ENCODE assay signal across 8 cellular contexts in genomic region chr3:170189396-170190256, GRCh38. TPM values are rescaled to one million over a fixed set of nuclear protein-coding genes. Genes with fewer than 3 reads are reported as not detected.
A peak's percentile ranks its signal among the peaks of the same experiment; 100 is the strongest.
DNase-seq lines count a peak whose midpoint lies in the region; ATAC-seq and TF ChIP-seq lines count a peak whose summit lies in the region.
"Had no signal": no experiment of that assay in that cellular context is flagged by ENCODE, and none has a peak within 500 bp of the region (broad histone marks: within the 10 kb centered on the region; RNA-seq: fewer than 3 reads in every experiment).

No MANE protein-coding gene starts in this region.

- H3K9me3 ChIP-seq in osteoblast (ENCODE audit: low read depth, low read length): no peaks in the 10 kb centered on the region

- H3K36me3 ChIP-seq in osteoblast (ENCODE audit: insufficient read depth, low read length): no peaks in the 10 kb centered on the region

- H4K20me1 ChIP-seq in osteoblast (ENCODE audit: insufficient read depth, low read length): no peaks in the 10 kb centered on the region

- ATAC-seq in GM19452 (IDR thresholded peaks at IDR 0.05; ENCODE audit: unreplicated experiment) (peak; percentile 22), HG03354 (IDR thresholded peaks at IDR 0.05; ENCODE audit: poor library complexity, severe bottlenecking, unreplicated experiment) (peak; percentile 23)

- in situ Hi-C loops in GM13977 (cut with MboI; ENCODE audit: low pct_unique_long_range_greater_than_20kb, low sequenced_read_pairs, unreplicated experiment): no loop called here

- H3K27me3 ChIP-seq in osteoblast (ENCODE audit: insufficient read depth, low read length): peaks cover 2% of the 10 kb centered on the region

- DNase-seq in osteoblast (ENCODE audit: insufficient read length, low spot score, missing footprints) (no peak), mucosa of gallbladder (ENCODE audit: low spot score) (no peak), GM13977 (ENCODE audit: low spot score) (no peak), NCI-H226 (no peak)
- DNase-seq: NCI-H2029 treated with DMSO at 0.1 percent for 48 hours had no signal

- peak overlapping the region; percentile 44 for H3K4me3 ChIP-seq in osteoblast (ENCODE audit: insufficient read depth, low read length)

- H3K4me2 ChIP-seq in osteoblast (ENCODE audit: insufficient read depth, low read length): peak overlapping the region; percentile 74

- H3K27ac ChIP-seq in VCaP (no peak overlapping the region), osteoblast (ENCODE audit: low read depth, low read length) (no peak overlapping the region)

- H3K4me1 ChIP-seq in osteoblast (ENCODE audit: insufficient read depth, low read length): no peaks in the 10 kb centered on the region

- no peaks in the 10 kb centered on the region for H3K79me2 ChIP-seq in osteoblast (ENCODE audit: insufficient read depth, low read length)

- peak overlapping the region; percentile 56 for H2AFZ ChIP-seq in osteoblast (ENCODE audit: low read length)

- TF ChIP-seq CTCF in VCaP (conservative IDR thresholded peaks at IDR 0.05) (peak; percentile 50), osteoblast (IDR thresholded peaks at IDR 0.05; ENCODE audit: extremely low read depth, low read depth, low read length) (no peak), GM13977 (IDR thresholded peaks at IDR 0.05; ENCODE audit: extremely low read depth, insufficient read depth, missing control alignments) (no peak)

RNA-seq across cellular contexts. Expression of gene PHC3, which starts 8.1 kb away (rescaled TPM):
- total RNA-seq in osteoblast: 36.9 and 47.1 TPM in 2 replicates
- 76.5 TPM for total RNA-seq in mucosa of gallbladder

RNA-seq across cellular contexts. Expression of gene PRKCI, which starts 32.6 kb away (rescaled TPM):
- total RNA-seq in osteoblast (54.8 and 69.1 TPM in 2 replicates), mucosa of gallbladder (25.2 TPM)
